In the genomic region with DNA sequence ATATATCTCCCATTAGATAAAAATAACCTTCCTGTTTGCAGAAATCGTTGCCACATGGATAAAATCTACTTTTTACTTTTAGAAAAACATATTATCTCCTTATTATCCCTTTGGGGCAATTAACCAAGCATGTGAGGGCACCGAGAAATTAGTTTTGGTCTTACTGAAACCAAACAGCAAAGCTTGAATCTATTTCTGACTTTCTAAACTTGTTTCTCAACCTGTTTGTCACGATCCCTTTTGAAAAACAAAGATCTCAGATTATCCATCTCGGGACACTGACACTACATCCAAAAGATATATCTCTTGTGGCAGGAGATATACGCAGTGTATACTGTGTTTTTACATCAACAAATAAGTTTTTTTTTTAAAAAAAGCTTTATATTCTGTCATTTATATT, we compare ENCODE assay signal across 11 cellular contexts. TPM values are rescaled to one million over a fixed set of nuclear protein-coding genes. Genes with fewer than 3 reads are reported as not detected.
A peak's percentile ranks its signal among the peaks of the same experiment; 100 is the strongest.
DNase-seq lines count a peak whose midpoint lies in the region; ATAC-seq, FAIRE-seq and TF ChIP-seq lines count a peak whose summit lies in the region.
"Had no signal": no experiment of that assay in that cellular context is flagged by ENCODE, and none has a peak within 500 bp of the region (broad histone marks: within the 10 kb centered on the region; RNA-seq: fewer than 3 reads in every experiment).

No MANE protein-coding gene starts in this region.

- H3K4me2 ChIP-seq in BLaER1: peak overlapping the region; percentile 94

- H3K36me3 Mint-ChIP-seq in IgD-negative memory B cell: peaks cover 2% of the 10 kb centered on the region
- H3K36me3 Mint-ChIP-seq in MCF 10A (ENCODE audit: insufficient read depth, unreplicated experiment): peaks cover 62% of the 10 kb centered on the region
- peaks cover 0 to 23% (median 19%) of the 10 kb centered on the region in 5 donors for H3K36me3 Mint-ChIP-seq in naive thymus-derived CD4-positive, alpha-beta T cell

- H3K9me3 Mint-ChIP-seq in IgD-negative memory B cell (no peaks in the 10 kb centered on the region), MCF 10A (ENCODE audit: unreplicated experiment) (no peaks in the 10 kb centered on the region)
- peaks cover 0 to 3% (median 0%) of the 10 kb centered on the region in 11 donors for H3K9me3 Mint-ChIP-seq in naive thymus-derived CD4-positive, alpha-beta T cell
- H3K9me3 Mint-ChIP-seq: WTC11 had no signal

- intact Hi-C loops in MCF 10A (cut with micrococcal nuclease): no loop called here
- intact Hi-C loops in naive thymus-derived CD4-positive, alpha-beta T cell (cut with micrococcal nuclease): loop anchor here (1.0 to 10.0 kb wide), 6 partner anchors 15 to 1620 kb away; a partner anchor contains a TSS

- H3K27me3 Mint-ChIP-seq in IgD-negative memory B cell: no peaks in the 10 kb centered on the region
- H3K27me3 Mint-ChIP-seq in MCF 10A (ENCODE audit: insufficient read depth, unreplicated experiment): no peaks in the 10 kb centered on the region
- peaks cover 0 to 10% (median 0%) of the 10 kb centered on the region in 5 donors for H3K27me3 Mint-ChIP-seq in naive thymus-derived CD4-positive, alpha-beta T cell

- peaks cover 44% of the 10 kb centered on the region for H3K4me1 ChIP-seq in BLaER1
- H3K4me1 ChIP-seq in naive thymus-derived CD4-positive, alpha-beta T cell (ENCODE audit: control insufficient read depth in 2 of 2, insufficient read depth in 2 of 2, low read length in 2 of 2): peaks cover 13 to 26% of the 10 kb centered on the region in 2 donors

- no peaks in the 10 kb centered on the region for H3K9me3 ChIP-seq in BLaER1
- H3K9me3 ChIP-seq in naive thymus-derived CD4-positive, alpha-beta T cell (ENCODE audit: control insufficient read depth in 2 of 3, low read length in 3 of 3): no peaks in the 10 kb centered on the region

- ATAC-seq in naive thymus-derived CD4-positive, alpha-beta T cell: no peak
- ATAC-seq: WTC11 had no signal

- DNase-seq in MCF 10A (ENCODE audit: unreplicated experiment) (no peak), NCI-H774 (lab: John Stamatoyannopoulos, UW) (no peak), kidney tubule cell (ENCODE audit: low spot score) (no peak), GM12891 (ENCODE audit: insufficient read length, low spot score) (no peak)
- DNase-seq in naive thymus-derived CD4-positive, alpha-beta T cell: no peak
- DNase-seq in activated CD4-positive, alpha-beta T cell treated with anti-CD3 and anti-CD28 coated beads, Interleukin-2, amount 50 U/mL, for 48 hours: no peak
- DNase-seq: foreskin melanocyte, NCI-H1417 treated with DMSO at 0.1 percent for 48 hours had no signal

- BruUV-seq in MCF 10A (replicated peaks; lab: Mats Ljungman, UMichigan): no TSS peak

- peak overlapping the region; percentile 18; the same call in 1 of the 2 replicates for H3K27ac ChIP-seq in BLaER1
- H3K27ac ChIP-seq in naive thymus-derived CD4-positive, alpha-beta T cell (ENCODE audit: low read depth, low read length): peak overlapping the region; percentile 26

- CTCF ChIA-PET in MCF 10A (lab: Yijun Ruan, JAX): interaction anchor here (0.6 to 0.7 kb wide), 2 partner anchors 54 to 1067 kb away, joined by 3 to 4 read pairs; no protein-coding TSS in a partner anchor
- CTCF ChIA-PET in naive thymus-derived CD4-positive, alpha-beta T cell (lab: Charles Lee): no interaction called here

- H3K27me3 ChIP-seq in BLaER1: peaks cover 9% of the 10 kb centered on the region; the same call in 1 of the 2 replicates
- H3K27me3 ChIP-seq in naive thymus-derived CD4-positive, alpha-beta T cell (ENCODE audit: control insufficient read depth in 2 of 2, insufficient read depth in 2 of 2, low read length in 2 of 2): no peaks in the 10 kb centered on the region

- peaks cover 68% of the 10 kb centered on the region for H4K20me1 ChIP-seq in BLaER1

- H3K27ac Mint-ChIP-seq in IgD-negative memory B cell (peak overlapping the region; percentile 83 to 94 (median 87)), MCF 10A (ENCODE audit: low read depth, unreplicated experiment) (peak overlapping the region; percentile 99)
- peak overlapping the region in 7 of 9 donors; percentile 8 to 93 (median 59) for H3K27ac Mint-ChIP-seq in naive thymus-derived CD4-positive, alpha-beta T cell
- H3K27ac Mint-ChIP-seq: WTC11 had no signal

- peak overlapping the region; percentile 97 for H3K4me3 ChIP-seq in BLaER1
- peak overlapping the region; percentile 34 for H3K4me3 ChIP-seq in naive thymus-derived CD4-positive, alpha-beta T cell (ENCODE audit: low read length)

- TF ChIP-seq POLR2A in GM12891 (IDR thresholded peaks at IDR 0.05; ENCODE audit: low read depth, low read length): no peak

- no peak for TF ChIP-seq CTCF in MCF 10A (IDR thresholded peaks at IDR 0.05; ENCODE audit: unreplicated experiment)

- POLR2A ChIA-PET in MCF 10A (lab: Yijun Ruan, JAX): interaction anchor here (0.6 to 17.3 kb wide), 11 partner anchors 10 to 623 kb away, joined by 3 to 481 read pairs (median 3); a partner anchor contains a TSS
- POLR2A ChIA-PET in naive thymus-derived CD4-positive, alpha-beta T cell (lab: Charles Lee): no interaction called here

- peak overlapping the region; percentile 63 for H3K9ac ChIP-seq in BLaER1

- FAIRE-seq in GM12891 (lab: Jason Lieb, UNC): no peak

- 0 out of 2 replicates have a peak, but pooled peaks cover 6% of the 10 kb centered on the region for H3K36me3 ChIP-seq in BLaER1
- peaks cover 0 to 5% (median 0%) of the 10 kb centered on the region in 3 experiments for H3K36me3 ChIP-seq in naive thymus-derived CD4-positive, alpha-beta T cell (ENCODE audit: control insufficient read depth in 2 of 3, insufficient read depth in 3 of 3, low read length in 3 of 3)

- H3K4me1 Mint-ChIP-seq in IgD-negative memory B cell: peaks cover 28 to 55% (median 40%) of the 10 kb centered on the region in 3 donors
- peaks cover 33% of the 10 kb centered on the region for H3K4me1 Mint-ChIP-seq in MCF 10A (ENCODE audit: insufficient read depth, unreplicated experiment)
- peaks cover 46 to 76% (median 69%) of the 10 kb centered on the region in 7 donors for H3K4me1 Mint-ChIP-seq in naive thymus-derived CD4-positive, alpha-beta T cell

- peak overlapping the region; percentile 80 to 99 (median 90) for H3K4me3 Mint-ChIP-seq in IgD-negative memory B cell
- peak overlapping the region; percentile 100 for H3K4me3 Mint-ChIP-seq in MCF 10A (ENCODE audit: unreplicated experiment)
- H3K4me3 Mint-ChIP-seq in naive thymus-derived CD4-positive, alpha-beta T cell: peak overlapping the region; percentile 51 to 96 (median 80)

TF ChIP-seq in GM12891, 5 proteins besides CTCF, POLR2A, EP300 and RAD21:
- TF ChIP-seq POU2F2 (IDR thresholded peaks at IDR 0.05; ENCODE audit: low read depth, low read length) (no peak), TAF1 (IDR thresholded peaks at IDR 0.05; ENCODE audit: low read depth, low read length) (no peak), POLR2AphosphoS5 (IDR thresholded peaks at IDR 0.05; ENCODE audit: low read depth, low read length) (no peak), SPI1 (IDR thresholded peaks at IDR 0.05; ENCODE audit: low read depth, low read length) (no peak), PAX5 (IDR thresholded peaks at IDR 0.05; ENCODE audit: insufficient read depth, low read length, severe bottlenecking) (no peak)

RNA-seq across cellular contexts. Expression of a gene that starts 2.3 kb away (rescaled TPM):
- polyA plus RNA-seq in IgD-negative memory B cell: 26.2 TPM
- total RNA-seq in MCF 10A (2022): 35.9 and 37.4 TPM in 2 replicates
- 10 to 100 TPM; 38.5 to 57.4 (median 49.0) TPM for total RNA-seq in naive thymus-derived CD4-positive, alpha-beta T cell
- polyA plus RNA-seq in naive thymus-derived CD4-positive, alpha-beta T cell: 10 to 100 TPM; 15.2 to 19.7 TPM
- 16.3 TPM for polyA plus RNA-seq in GM12891 (2012; ENCODE audit: low read depth, missing spikeins)
